ENCODE assay signal across 1 cellular context in the genomic region with DNA sequence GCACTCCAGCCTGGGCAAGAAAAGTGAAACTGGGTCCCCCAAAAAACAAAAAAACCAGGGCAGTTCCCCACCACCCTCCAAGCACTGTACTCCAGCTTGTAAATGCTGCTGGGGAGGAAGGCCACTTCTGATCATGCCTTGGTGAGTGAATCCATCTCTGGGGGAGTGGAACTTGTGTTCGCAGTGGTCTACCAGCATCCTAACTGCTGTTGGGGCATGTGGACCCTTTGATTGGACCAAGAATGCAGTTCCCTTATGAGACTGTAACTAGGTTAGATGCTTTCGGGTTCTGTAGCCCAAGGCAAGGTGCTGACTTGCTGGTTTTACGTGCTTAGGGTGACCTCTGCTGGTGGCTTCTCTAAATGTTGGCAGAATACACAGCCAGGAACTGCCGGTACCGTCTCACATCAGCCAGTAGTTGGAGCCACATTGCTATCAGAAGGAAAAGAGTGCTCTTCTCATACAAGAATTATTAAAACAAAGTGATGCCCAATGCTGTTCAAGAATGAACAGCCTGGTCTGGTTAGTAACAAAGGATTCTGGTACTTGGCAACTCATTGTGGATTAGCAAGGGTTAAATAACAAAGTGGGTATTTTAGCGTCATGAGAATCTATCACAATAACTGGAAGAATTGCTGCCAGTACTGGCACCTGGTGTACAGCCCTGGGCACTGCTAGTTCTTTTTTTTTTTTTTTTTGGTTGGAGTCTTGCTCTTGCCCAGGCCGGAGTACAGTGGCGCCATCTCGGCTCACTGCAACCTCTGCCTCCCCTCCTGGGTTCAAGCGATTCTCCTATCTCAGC.
TF ChIP-seq lines count a peak whose summit lies in the region.

No MANE protein-coding gene starts in this region.

TF ChIP-seq in HepG2, 621 proteins besides CTCF, POLR2A, EP300 and RAD21 (continued from another document and continues in another):
- TF ChIP-seq ZNF512 (CRISPR knock-in tag; IDR thresholded peaks at IDR 0.05) (no peak), ZNF331 (CRISPR knock-in tag; IDR thresholded peaks at IDR 0.05) (0 out of 2 replicates have a peak, but pooled peaks have one; percentile 35), ZNF12 (CRISPR knock-in tag; IDR thresholded peaks at IDR 0.05) (no peak), MAFK (conservative IDR thresholded peaks at IDR 0.05 in 1 of 2, IDR thresholded peaks at IDR 0.05 in 1 of 2; ENCODE audit: low read length in 2 of 2) (peak; percentile 53 to 73; a peak in 3 of 4 replicates), RFX3 (CRISPR knock-in tag; IDR thresholded peaks at IDR 0.05) (no peak), SALL2 (CRISPR knock-in tag; IDR thresholded peaks at IDR 0.05) (no peak), ATF6 (CRISPR knock-in tag; conservative IDR thresholded peaks at IDR 0.05) (no peak), NFKB2 (CRISPR knock-in tag; IDR thresholded peaks at IDR 0.05; ENCODE audit: borderline replicate concordance) (no peak), KLF16 (CRISPR knock-in tag; IDR thresholded peaks at IDR 0.05) (peak in 1 of 2 experiments; percentile 69; a peak in 1 of 4 replicates), MED1 (CRISPR knock-in tag; IDR thresholded peaks at IDR 0.05) (no peak), PHF20 (CRISPR knock-in tag; IDR thresholded peaks at IDR 0.05) (no peak), CENPBD1 (CRISPR knock-in tag; IDR thresholded peaks at IDR 0.05; ENCODE audit: borderline replicate concordance, low read depth) (no peak), ZNF878 (CRISPR knock-in tag; IDR thresholded peaks at IDR 0.05) (no peak), MAZ (IDR thresholded peaks at IDR 0.05; ENCODE audit: borderline replicate concordance, low read depth, low read length) (no peak), MAZ (CRISPR knock-in tag; IDR thresholded peaks at IDR 0.05; ENCODE audit: low read depth) (peak; percentile 63; the same call in 1 of the 2 replicates), ZNF431 (CRISPR knock-in tag; IDR thresholded peaks at IDR 0.05; ENCODE audit: borderline replicate concordance, low read depth) (no peak), CBX2 (IDR thresholded peaks at IDR 0.05; ENCODE audit: low read depth, low read length) (no peak), CBX2 (CRISPR knock-in tag; IDR thresholded peaks at IDR 0.05; ENCODE audit: low read depth) (no peak), SRY (CRISPR knock-in tag; IDR thresholded peaks at IDR 0.05) (no peak), ATM (IDR thresholded peaks at IDR 0.05; ENCODE audit: borderline replicate concordance) (no peak), NR0B2 (CRISPR knock-in tag; IDR thresholded peaks at IDR 0.05) (no peak), PITX1 (CRISPR knock-in tag; IDR thresholded peaks at IDR 0.05) (0 out of 2 replicates have a peak, but pooled peaks have one; percentile 38), RFX5 (IDR thresholded peaks at IDR 0.05; ENCODE audit: low read depth, low read length) (0 out of 2 replicates have a peak, but pooled peaks have one; percentile 24), ERF (CRISPR knock-in tag; IDR thresholded peaks at IDR 0.05) (0 out of 2 replicates have a peak, but pooled peaks have one; percentile 42), FOSL1 (CRISPR knock-in tag; IDR thresholded peaks at IDR 0.05; ENCODE audit: borderline replicate concordance) (no peak), FOSL2 (CRISPR knock-in tag; IDR thresholded peaks at IDR 0.05) (peak; percentile 42; the same call in 1 of the 2 replicates), ZNF17 (CRISPR knock-in tag; IDR thresholded peaks at IDR 0.05) (no peak), ZFP62 (CRISPR knock-in tag; IDR thresholded peaks at IDR 0.05) (no peak), ZMYM3 (CRISPR knock-in tag; IDR thresholded peaks at IDR 0.05) (no peak), ZNF326 (CRISPR knock-in tag; IDR thresholded peaks at IDR 0.05; ENCODE audit: borderline replicate concordance) (no peak), ZNF850 (CRISPR knock-in tag; conservative IDR thresholded peaks at IDR 0.05) (no peak), ZNF747 (CRISPR knock-in tag; IDR thresholded peaks at IDR 0.05; ENCODE audit: borderline replicate concordance) (0 out of 2 replicates have a peak, but pooled peaks have one; percentile 38), BRD4 (CRISPR knock-in tag; IDR thresholded peaks at IDR 0.05) (no peak), HOXA9 (CRISPR knock-in tag; IDR thresholded peaks at IDR 0.05; ENCODE audit: borderline replicate concordance) (no peak), ZNF354B (CRISPR knock-in tag; IDR thresholded peaks at IDR 0.05) (no peak), KLF6 (CRISPR knock-in tag; IDR thresholded peaks at IDR 0.05) (no peak), ZBTB40 (IDR thresholded peaks at IDR 0.05) (no peak), ZBTB40 (CRISPR knock-in tag; IDR thresholded peaks at IDR 0.05) (no peak), DNMT1 (CRISPR knock-in tag; IDR thresholded peaks at IDR 0.05) (no peak), ZNF552 (CRISPR knock-in tag; IDR thresholded peaks at IDR 0.05; ENCODE audit: borderline replicate concordance) (no peak), SRF (IDR thresholded peaks at IDR 0.05; ENCODE audit: low read depth, low read length) (no peak)
- TF ChIP-seq, protein P1, sequence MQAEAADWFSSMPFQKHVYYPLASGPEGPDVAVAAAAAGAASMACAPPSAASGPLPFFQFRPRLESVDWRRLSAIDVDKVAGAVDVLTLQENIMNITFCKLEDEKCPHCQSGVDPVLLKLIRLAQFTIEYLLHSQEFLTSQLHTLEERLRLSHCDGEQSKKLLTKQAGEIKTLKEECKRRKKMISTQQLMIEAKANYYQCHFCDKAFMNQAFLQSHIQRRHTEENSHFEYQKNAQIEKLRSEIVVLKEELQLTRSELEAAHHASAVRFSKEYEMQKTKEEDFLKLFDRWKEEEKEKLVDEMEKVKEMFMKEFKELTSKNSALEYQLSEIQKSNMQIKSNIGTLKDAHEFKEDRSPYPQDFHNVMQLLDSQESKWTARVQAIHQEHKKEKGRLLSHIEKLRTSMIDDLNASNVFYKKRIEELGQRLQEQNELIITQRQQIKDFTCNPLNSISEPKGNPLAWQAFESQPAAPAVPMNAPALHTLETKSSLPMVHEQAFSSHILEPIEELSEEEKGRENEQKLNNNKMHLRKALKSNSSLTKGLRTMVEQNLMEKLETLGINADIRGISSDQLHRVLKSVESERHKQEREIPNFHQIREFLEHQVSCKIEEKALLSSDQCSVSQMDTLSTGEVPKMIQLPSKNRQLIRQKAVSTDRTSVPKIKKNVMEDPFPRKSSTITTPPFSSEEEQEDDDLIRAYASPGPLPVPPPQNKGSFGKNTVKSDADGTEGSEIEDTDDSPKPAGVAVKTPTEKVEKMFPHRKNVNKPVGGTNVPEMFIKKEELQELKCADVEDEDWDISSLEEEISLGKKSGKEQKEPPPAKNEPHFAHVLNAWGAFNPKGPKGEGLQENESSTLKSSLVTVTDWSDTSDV (CRISPR knock-in tag; IDR thresholded peaks at IDR 0.05): no peak
- TF ChIP-seq, protein P2, sequence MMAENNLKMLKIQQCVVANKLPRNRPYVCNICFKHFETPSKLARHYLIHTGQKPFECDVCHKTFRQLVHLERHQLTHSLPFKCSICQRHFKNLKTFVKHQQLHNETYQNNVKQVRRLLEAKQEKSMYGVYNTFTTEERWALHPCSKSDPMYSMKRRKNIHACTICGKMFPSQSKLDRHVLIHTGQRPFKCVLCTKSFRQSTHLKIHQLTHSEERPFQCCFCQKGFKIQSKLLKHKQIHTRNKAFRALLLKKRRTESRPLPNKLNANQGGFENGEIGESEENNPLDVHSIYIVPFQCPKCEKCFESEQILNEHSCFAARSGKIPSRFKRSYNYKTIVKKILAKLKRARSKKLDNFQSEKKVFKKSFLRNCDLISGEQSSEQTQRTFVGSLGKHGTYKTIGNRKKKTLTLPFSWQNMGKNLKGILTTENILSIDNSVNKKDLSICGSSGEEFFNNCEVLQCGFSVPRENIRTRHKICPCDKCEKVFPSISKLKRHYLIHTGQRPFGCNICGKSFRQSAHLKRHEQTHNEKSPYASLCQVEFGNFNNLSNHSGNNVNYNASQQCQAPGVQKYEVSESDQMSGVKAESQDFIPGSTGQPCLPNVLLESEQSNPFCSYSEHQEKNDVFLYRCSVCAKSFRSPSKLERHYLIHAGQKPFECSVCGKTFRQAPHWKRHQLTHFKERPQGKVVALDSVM (CRISPR knock-in tag; IDR thresholded peaks at IDR 0.05): no peak
